In the genomic region with DNA sequence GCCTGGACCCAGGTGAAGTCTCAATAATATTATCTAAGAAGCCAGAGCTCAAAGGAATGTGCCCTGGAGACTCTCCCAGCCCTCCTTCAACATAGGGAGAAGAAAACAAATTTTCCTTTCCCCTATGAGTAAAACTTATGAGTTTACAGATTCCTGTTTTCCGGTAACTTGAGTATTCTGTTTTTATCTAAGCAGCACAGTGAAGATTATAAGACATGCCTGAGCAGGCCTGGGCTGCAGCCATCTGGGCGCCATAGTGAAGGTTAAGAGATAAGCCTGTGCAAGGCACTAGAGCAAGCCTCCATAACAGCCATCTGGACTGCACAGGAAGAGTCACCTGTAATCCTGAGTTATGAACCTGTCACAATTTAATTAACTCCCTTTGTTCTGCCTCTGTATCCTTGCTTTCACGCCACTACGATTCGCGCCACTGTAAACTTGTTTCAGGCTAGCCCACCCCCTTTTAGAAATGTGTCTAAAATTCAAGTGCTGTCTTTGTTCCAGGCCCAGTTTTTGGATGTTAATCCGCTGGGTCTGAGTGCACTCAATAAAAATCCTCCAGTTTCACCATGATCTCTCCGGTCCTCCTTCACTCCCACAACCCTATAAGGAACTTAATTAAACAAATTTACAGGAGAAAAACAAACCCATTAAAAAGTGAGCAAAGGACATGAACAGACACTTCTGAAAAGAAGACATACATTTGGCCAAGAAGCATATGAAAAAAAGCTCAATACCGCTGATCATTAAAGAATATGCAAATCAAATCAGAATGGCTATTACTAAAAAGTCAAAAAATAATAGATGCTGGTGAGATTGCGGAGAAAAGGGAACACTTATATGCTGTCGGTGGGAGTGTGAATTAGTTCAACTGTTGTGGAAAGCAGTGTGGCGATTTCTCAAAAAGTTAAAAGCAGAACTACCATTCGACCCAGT, we compare ENCODE assay signal across 1 cellular context.
TF ChIP-seq lines count a peak whose summit lies in the region.

No MANE protein-coding gene starts in this region.

TF ChIP-seq in HEK293, 187 proteins besides CTCF, POLR2A, EP300 and RAD21 (continued from another document):
- TF ChIP-seq, protein P1, sequence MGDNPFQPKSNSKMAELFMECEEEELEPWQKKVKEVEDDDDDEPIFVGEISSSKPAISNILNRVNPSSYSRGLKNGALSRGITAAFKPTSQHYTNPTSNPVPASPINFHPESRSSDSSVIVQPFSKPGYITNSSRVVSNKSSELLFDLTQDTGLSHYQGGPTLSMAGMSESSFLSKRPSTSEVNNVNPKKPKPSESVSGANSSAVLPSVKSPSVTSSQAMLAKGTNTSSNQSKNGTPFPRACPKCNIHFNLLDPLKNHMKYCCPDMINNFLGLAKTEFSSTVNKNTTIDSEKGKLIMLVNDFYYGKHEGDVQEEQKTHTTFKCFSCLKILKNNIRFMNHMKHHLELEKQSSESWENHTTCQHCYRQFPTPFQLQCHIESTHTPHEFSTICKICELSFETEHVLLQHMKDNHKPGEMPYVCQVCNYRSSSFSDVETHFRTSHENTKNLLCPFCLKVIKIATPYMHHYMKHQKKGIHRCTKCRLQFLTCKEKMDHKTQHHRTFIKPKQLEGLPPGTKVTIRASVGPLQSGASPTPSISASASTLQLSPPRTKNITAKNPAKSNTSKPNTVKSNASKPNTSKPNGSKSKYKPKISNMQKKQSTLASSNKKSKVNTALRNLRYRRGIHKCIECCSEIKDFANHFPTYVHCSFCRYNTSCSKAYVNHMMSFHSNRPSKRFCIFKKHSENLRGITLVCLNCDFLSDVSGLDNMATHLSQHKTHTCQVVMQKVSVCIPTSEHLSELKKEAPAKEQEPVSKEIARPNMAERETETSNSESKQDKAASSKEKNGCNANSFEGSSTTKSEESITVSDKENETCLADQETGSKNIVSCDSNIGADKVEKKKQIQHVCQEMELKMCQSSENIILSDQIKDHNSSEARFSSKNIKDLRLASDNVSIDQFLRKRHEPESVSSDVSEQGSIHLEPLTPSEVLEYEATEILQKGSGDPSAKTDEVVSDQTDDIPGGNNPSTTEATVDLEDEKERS (tag by site-specific recombination; IDR thresholded peaks at IDR 0.05): peak; percentile 98
- TF ChIP-seq ZNF626 (tag by site-specific recombination; IDR thresholded peaks at IDR 0.05): peak; percentile 99
- no peak for TF ChIP-seq ZNF138 (tag by site-specific recombination; IDR thresholded peaks at IDR 0.05; ENCODE audit: borderline replicate concordance)
- 0 out of 2 replicates have a peak, but pooled peaks have one; percentile 26 for TF ChIP-seq ZFP37 (tag by site-specific recombination; IDR thresholded peaks at IDR 0.05)
- TF ChIP-seq ZNF776 (tag by site-specific recombination; IDR thresholded peaks at IDR 0.05; ENCODE audit: borderline replicate concordance): no peak
- TF ChIP-seq ZNF112 (tag by site-specific recombination; IDR thresholded peaks at IDR 0.05): 0 out of 2 replicates have a peak, but pooled peaks have one; percentile 21
- TF ChIP-seq ZNF610 (tag by site-specific recombination; IDR thresholded peaks at IDR 0.05; ENCODE audit: borderline replicate concordance): peak; percentile 73; the same call in 1 of the 2 replicates
- TF ChIP-seq KLF1 (tag by site-specific recombination; IDR thresholded peaks at IDR 0.05): no peak
